1 cellular context compared by ENCODE assay signal in genomic region chr17:15899596-15899995, GRCh38. TPM values are rescaled to one million over a fixed set of nuclear protein-coding genes. Genes with fewer than 3 reads are reported as not detected.
"Had no signal": no experiment of that assay in that cellular context is flagged by ENCODE, and none has a peak within 500 bp of the region (broad histone marks: within the 10 kb centered on the region; RNA-seq: fewer than 3 reads in every experiment).

No MANE protein-coding gene starts in this region.

RNA-seq across cellular contexts. Expression of gene ADORA2B, which starts 45.3 kb away (rescaled TPM):
- total RNA-seq: activated B cell treated with CpG ODN at 0.5 μM for 24 hours had no signal
